ENCODE assay signal across 8 cellular contexts in the genomic region with DNA sequence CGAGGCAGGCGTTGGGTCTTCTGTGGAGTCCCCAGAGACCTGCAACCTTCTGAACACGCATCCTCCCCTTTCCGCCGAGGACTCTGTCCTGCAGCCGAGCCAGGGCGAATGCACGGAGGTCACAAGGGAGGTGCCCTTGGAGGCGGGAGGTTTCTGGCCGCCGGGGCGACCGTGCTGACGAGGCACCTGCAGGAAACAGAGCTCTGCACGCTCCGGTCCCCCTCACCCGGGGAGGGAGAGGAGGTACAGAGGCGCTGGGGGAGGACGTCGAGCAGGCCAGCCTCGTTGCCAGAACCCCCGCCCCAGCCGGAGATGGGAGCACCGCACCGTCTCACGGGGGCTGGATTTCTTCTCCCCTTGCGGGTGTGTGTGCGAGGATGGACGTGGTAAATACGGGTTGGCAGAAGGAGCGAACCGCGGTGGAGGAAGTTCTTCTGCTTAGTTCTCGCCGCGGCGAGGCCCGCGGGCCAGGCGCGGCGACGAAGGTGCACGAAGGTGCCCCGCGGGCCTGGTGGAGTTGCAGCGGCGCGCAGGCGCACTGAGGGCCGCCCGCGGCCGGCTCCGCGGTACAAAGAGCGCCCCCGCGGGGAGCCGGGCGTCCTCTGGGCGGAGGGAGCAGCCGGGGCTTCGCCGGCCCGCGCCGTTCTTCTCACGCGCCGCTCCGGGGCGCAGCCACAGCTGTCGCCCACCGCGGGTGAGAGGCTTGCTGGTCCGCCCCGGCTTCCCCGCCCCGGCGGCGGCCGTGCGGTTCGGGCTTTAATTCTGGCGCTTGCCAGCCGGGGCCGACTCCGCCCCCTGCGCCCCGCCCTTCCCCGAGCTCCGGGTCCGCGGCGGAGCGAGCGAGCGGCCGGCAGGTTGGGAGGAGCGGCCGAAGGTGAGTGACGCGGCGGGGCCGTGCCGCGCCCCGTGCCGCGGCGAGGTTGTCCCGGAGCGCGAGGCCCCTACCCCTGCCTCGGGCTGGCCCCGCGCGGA. TPM values are rescaled to one million over a fixed set of nuclear protein-coding genes. Genes with fewer than 3 reads are reported as not detected.
DNase-seq lines count a peak whose midpoint lies in the region; ATAC-seq lines count a peak whose summit lies in the region.

A gene (plus strand): TSS at position 815 of the 972 bp plus-strand sequence.

- H3K4me1 Mint-ChIP-seq in activated CD4-positive, alpha-beta T cell treated with anti-CD3 and anti-CD28 coated beads, Interleukin-2, amount 10 ng/mL, durations not matched to agents 7 days and 5 days = peaks cover 14% of the 10 kb centered on the region

- no peaks in the 10 kb centered on the region for H3K9me3 Mint-ChIP-seq in activated CD4-positive, alpha-beta T cell treated with anti-CD3 and anti-CD28 coated beads, Interleukin-2, amount 10 ng/mL, durations not matched to agents 7 days and 5 days

- DNase-seq in A172 (ENCODE audit: low spot score) (peak; percentile 29), NCI-H2196 (lab: John Stamatoyannopoulos, UW; ENCODE audit: unreplicated experiment) (peak; percentile 98), dedifferentiated amniotic fluid mesenchymal stem cell (ENCODE audit: extremely low spot score) (peak; percentile 26), left lobe of liver (ENCODE audit: low spot score) (peak; percentile 74)
- peak; percentile 68 for DNase-seq in activated CD4-positive, alpha-beta T cell treated with anti-CD3 and anti-CD28 coated beads, Interleukin-2, amount 10 ng/mL, durations not matched to agents 7 days and 5 days
- peak; percentile 76 to 77 for DNase-seq in stimulated activated CD4-positive, alpha-beta T cell treated with anti-CD3 and anti-CD28 coated beads, Interleukin-2, amount 100 ng/mL, for 24 hours

- POLR2A ChIA-PET in activated CD4-positive, alpha-beta T cell treated with anti-CD3 and anti-CD28 coated beads, Interleukin-2, amount 10 ng/mL, durations not matched to agents 7 days and 5 days (lab: Charles Lee) = no interaction called here

- H3K4me3 Mint-ChIP-seq in activated CD4-positive, alpha-beta T cell treated with anti-CD3 and anti-CD28 coated beads, Interleukin-2, amount 10 ng/mL, durations not matched to agents 7 days and 5 days = peak within 1 kb of the TSS; percentile 74

- peaks cover 46% of the 10 kb centered on the region for H3K27me3 Mint-ChIP-seq in activated CD4-positive, alpha-beta T cell treated with anti-CD3 and anti-CD28 coated beads, Interleukin-2, amount 10 ng/mL, durations not matched to agents 7 days and 5 days

- peak; percentile 89 for ATAC-seq in GM18502 (IDR thresholded peaks at IDR 0.05; ENCODE audit: poor library complexity, unreplicated experiment)
- peak; percentile 87 for ATAC-seq in HG02973 (IDR thresholded peaks at IDR 0.05; ENCODE audit: unreplicated experiment)
- peak; percentile 95 for ATAC-seq in left lobe of liver

- H3K36me3 Mint-ChIP-seq in activated CD4-positive, alpha-beta T cell treated with anti-CD3 and anti-CD28 coated beads, Interleukin-2, amount 10 ng/mL, durations not matched to agents 7 days and 5 days (ENCODE audit: low read depth) = no peaks in the 10 kb centered on the region

- H3K27ac Mint-ChIP-seq in activated CD4-positive, alpha-beta T cell treated with anti-CD3 and anti-CD28 coated beads, Interleukin-2, amount 10 ng/mL, durations not matched to agents 7 days and 5 days = peak within 1 kb of the TSS; percentile 66

- CTCF ChIA-PET in activated CD4-positive, alpha-beta T cell treated with anti-CD3 and anti-CD28 coated beads, Interleukin-2, amount 10 ng/mL, durations not matched to agents 7 days and 5 days (lab: Charles Lee) = interaction anchor here (0.6 to 1.2 kb wide), 4 partner anchors 11 to 22 kb away, joined by 3 to 5 read pairs (median 4); no protein-coding TSS in a partner anchor

RNA-seq across cellular contexts. Expression of the gene that starts here (rescaled TPM):
- total RNA-seq in A172 (2014; rRNA removed; shearing (Covaris generic)) = 28.6 and 33.1 TPM in 2 replicates
- total RNA-seq in activated CD4-positive, alpha-beta T cell treated with anti-CD3 and anti-CD28 coated beads, Interleukin-2, amount 10 ng/mL, durations not matched to agents 7 days and 5 days = 1 to 10 TPM; 2.2 to 2.4 TPM
- 66.4 TPM for total RNA-seq in left lobe of liver

Comparison
In these comparisons a context has a peak if more than half of its experiments do, and no peak if none do; other contexts are left out.
1. Peak in every context shown above with its lines: DNase-seq and ATAC-seq.
2. DNase-seq: peak in every context shown above with its lines; median percentile 98 in NCI-H2196; 76 in stimulated activated CD4-positive, alpha-beta T cell treated with anti-CD3 and anti-CD28 coated beads, Interleukin-2, amount 100 ng/mL, for 24 hours; 74 in left lobe of liver; 68 in activated CD4-positive, alpha-beta T cell treated with anti-CD3 and anti-CD28 coated beads, Interleukin-2, amount 10 ng/mL, durations not matched to agents 7 days and 5 days; 29 in A172; 26 in dedifferentiated amniotic fluid mesenchymal stem cell.